Comparison of ENCODE assay signal across 28 cellular contexts in genomic region chr18:21820811-21821143, GRCh38.
"Had no signal": no experiment of that assay in that cellular context is flagged by ENCODE, and none has a peak within 500 bp of the region (broad histone marks: within the 10 kb centered on the region; RNA-seq: fewer than 3 reads in every experiment).

No MANE protein-coding gene starts in this region.

- H3K4me1 Mint-ChIP-seq: activated CD4-positive, alpha-beta T cell treated with anti-CD3 and anti-CD28 coated beads for 36 hours; activated CD4-positive, alpha-beta T cell treated with anti-CD3 and anti-CD28 coated beads, Interleukin-2, amount 10 ng/mL, durations not matched to agents 24 days and 14 days; activated naive CD4-positive, alpha-beta T cell treated with anti-CD3 and anti-CD28 coated beads, Interleukin-2, amount 50 U/mL, for 24 hours; activated naive CD8-positive, alpha-beta T cell treated with anti-CD3 and anti-CD28 coated beads for 36 hours; activated naive CD8-positive, alpha-beta T cell treated with anti-CD3 and anti-CD28 coated beads, Interleukin-2, amount 50 U/mL, for 24 hours had no signal

- ATAC-seq: activated CD4-positive, alpha-beta T cell treated with anti-CD3 and anti-CD28 coated beads for 36 hours; activated CD8-positive, alpha-beta memory T cell treated with anti-CD3 and anti-CD28 coated beads, Interleukin-2, amount 10 ng/mL, durations not matched to agents 7 days and 5 days; activated CD8-positive, alpha-beta T cell treated with anti-CD3 and anti-CD28 coated beads, Interleukin-2, amount 10 ng/mL, durations not matched to agents 7 days and 5 days; activated naive CD8-positive, alpha-beta T cell treated with anti-CD3 and anti-CD28 coated beads, Interleukin-2, amount 50 U/mL, for 24 hours; activated T-helper 17 cell treated with anti-CD3 and anti-CD28 coated beads, Interleukin-2, amount 50 U/mL, for 72 hours; body of pancreas had no signal

- H3K9me3 Mint-ChIP-seq: activated CD4-positive, alpha-beta memory T cell treated with anti-CD3 and anti-CD28 coated beads for 36 hours; activated CD4-positive, alpha-beta T cell treated with anti-CD3 and anti-CD28 coated beads, Interleukin-2, amount 10 ng/mL, durations not matched to agents 24 days and 14 days; activated naive CD4-positive, alpha-beta T cell treated with anti-CD3 and anti-CD28 coated beads for 36 hours; activated naive CD4-positive, alpha-beta T cell treated with anti-CD3 and anti-CD28 coated beads, Interleukin-2, amount 50 U/mL, for 24 hours; activated naive CD8-positive, alpha-beta T cell treated with anti-CD3 and anti-CD28 coated beads for 36 hours; activated naive CD8-positive, alpha-beta T cell treated with anti-CD3 and anti-CD28 coated beads, Interleukin-2, amount 50 U/mL, for 24 hours; activated T-cell treated with anti-CD3 and anti-CD28 coated beads, Interleukin-2, amount 50 U/mL, for 24 hours; activated T-helper 17 cell treated with anti-CD3 and anti-CD28 coated beads, Interleukin-2, amount 50 U/mL, for 72 hours had no signal

- FAIRE-seq: endothelial cell of umbilical vein had no signal

- H3K27me3 ChIP-seq: adrenal gland, body of pancreas, colonic mucosa, heart left ventricle had no signal

- H3K9me3 ChIP-seq: adrenal gland, body of pancreas, colonic mucosa, heart left ventricle had no signal

- H3K27ac Mint-ChIP-seq: activated CD4-positive, alpha-beta memory T cell treated with anti-CD3 and anti-CD28 coated beads for 36 hours; activated CD4-positive, alpha-beta T cell treated with anti-CD3 and anti-CD28 coated beads for 36 hours; activated CD4-positive, alpha-beta T cell treated with anti-CD3 and anti-CD28 coated beads, Interleukin-2, amount 10 ng/mL, durations not matched to agents 24 days and 14 days; activated CD8-positive, alpha-beta memory T cell treated with anti-CD3 and anti-CD28 coated beads, Interleukin-2, amount 10 ng/mL, durations not matched to agents 7 days and 5 days; activated CD8-positive, alpha-beta T cell treated with anti-CD3 and anti-CD28 coated beads, Interleukin-2, amount 10 ng/mL, durations not matched to agents 7 days and 5 days; activated naive CD4-positive, alpha-beta T cell treated with anti-CD3 and anti-CD28 coated beads for 36 hours; activated naive CD4-positive, alpha-beta T cell treated with anti-CD3 and anti-CD28 coated beads, Interleukin-2, amount 50 U/mL, for 24 hours; activated naive CD8-positive, alpha-beta T cell treated with anti-CD3 and anti-CD28 coated beads for 36 hours; activated naive CD8-positive, alpha-beta T cell treated with anti-CD3 and anti-CD28 coated beads, Interleukin-2, amount 50 U/mL, for 24 hours; activated T-cell treated with anti-CD3 and anti-CD28 coated beads, Interleukin-2, amount 50 U/mL, for 24 hours; activated T-helper 17 cell treated with anti-CD3 and anti-CD28 coated beads, Interleukin-2, amount 50 U/mL, for 72 hours had no signal

- H3K4me3 ChIP-seq: adrenal gland, body of pancreas, colonic mucosa, heart left ventricle had no signal

- H3K4me3 Mint-ChIP-seq: activated CD4-positive, alpha-beta memory T cell treated with anti-CD3 and anti-CD28 coated beads for 36 hours; activated CD4-positive, alpha-beta T cell treated with anti-CD3 and anti-CD28 coated beads for 36 hours; activated CD4-positive, alpha-beta T cell treated with anti-CD3 and anti-CD28 coated beads, Interleukin-2, amount 10 ng/mL, durations not matched to agents 24 days and 14 days; activated CD8-positive, alpha-beta memory T cell treated with anti-CD3 and anti-CD28 coated beads, Interleukin-2, amount 10 ng/mL, durations not matched to agents 7 days and 5 days; activated CD8-positive, alpha-beta T cell treated with anti-CD3 and anti-CD28 coated beads, Interleukin-2, amount 10 ng/mL, durations not matched to agents 7 days and 5 days; activated naive CD4-positive, alpha-beta T cell treated with anti-CD3 and anti-CD28 coated beads for 36 hours; activated naive CD4-positive, alpha-beta T cell treated with anti-CD3 and anti-CD28 coated beads, Interleukin-2, amount 50 U/mL, for 24 hours; activated naive CD8-positive, alpha-beta T cell treated with anti-CD3 and anti-CD28 coated beads for 36 hours; activated naive CD8-positive, alpha-beta T cell treated with anti-CD3 and anti-CD28 coated beads, Interleukin-2, amount 50 U/mL, for 24 hours; activated T-cell treated with anti-CD3 and anti-CD28 coated beads, Interleukin-2, amount 50 U/mL, for 24 hours; activated T-helper 17 cell treated with anti-CD3 and anti-CD28 coated beads, Interleukin-2, amount 50 U/mL, for 72 hours had no signal

- H3K4me1 ChIP-seq: colonic mucosa had no signal

- H3K27me3 Mint-ChIP-seq: activated CD4-positive, alpha-beta memory T cell treated with anti-CD3 and anti-CD28 coated beads for 36 hours; activated CD4-positive, alpha-beta T cell treated with anti-CD3 and anti-CD28 coated beads for 36 hours; activated CD4-positive, alpha-beta T cell treated with anti-CD3 and anti-CD28 coated beads, Interleukin-2, amount 10 ng/mL, durations not matched to agents 24 days and 14 days; activated CD8-positive, alpha-beta memory T cell treated with anti-CD3 and anti-CD28 coated beads, Interleukin-2, amount 10 ng/mL, durations not matched to agents 7 days and 5 days; activated naive CD4-positive, alpha-beta T cell treated with anti-CD3 and anti-CD28 coated beads, Interleukin-2, amount 50 U/mL, for 24 hours; activated naive CD8-positive, alpha-beta T cell treated with anti-CD3 and anti-CD28 coated beads for 36 hours; activated naive CD8-positive, alpha-beta T cell treated with anti-CD3 and anti-CD28 coated beads, Interleukin-2, amount 50 U/mL, for 24 hours; activated T-cell treated with anti-CD3 and anti-CD28 coated beads, Interleukin-2, amount 50 U/mL, for 24 hours; activated T-helper 17 cell treated with anti-CD3 and anti-CD28 coated beads, Interleukin-2, amount 50 U/mL, for 72 hours had no signal

- H3K27ac ChIP-seq: adrenal gland, body of pancreas, colonic mucosa, epithelial cell of prostate, heart left ventricle had no signal

- H3K36me3 ChIP-seq: colonic mucosa had no signal

- DNase-seq: activated CD4-positive, alpha-beta memory T cell treated with anti-CD3 and anti-CD28 coated beads for 36 hours; activated CD4-positive, alpha-beta T cell treated with anti-CD3 and anti-CD28 coated beads for 36 hours; activated CD4-positive, alpha-beta T cell treated with anti-CD3 and anti-CD28 coated beads, Interleukin-2, amount 10 ng/mL, durations not matched to agents 24 days and 14 days; activated CD4-positive, CD25-positive, alpha-beta regulatory T cell; activated CD4-positive, CD25-positive, alpha-beta regulatory T cell treated with anti-CD3 and anti-CD28 coated beads, Interleukin-2, amount 50 U/mL, for 72 hours; activated CD8-positive, alpha-beta memory T cell treated with anti-CD3 and anti-CD28 coated beads, Interleukin-2, amount 10 ng/mL, durations not matched to agents 7 days and 5 days; activated CD8-positive, alpha-beta memory T cell treated with anti-CD3 and anti-CD28 coated beads, Interleukin-2, amount 50 U/mL, for 4 hours; activated CD8-positive, alpha-beta T cell treated with anti-CD3 and anti-CD28 coated beads, Interleukin-2, amount 10 ng/mL, durations not matched to agents 7 days and 5 days; activated effector memory CD4-positive, alpha-beta T cell treated with Interleukin-2 at 50 U/mL for 16 hours; activated gamma-delta T cell treated with Interleukin-2 at 50 U/mL for 16 hours; activated naive CD4-positive, alpha-beta T cell treated with anti-CD3 and anti-CD28 coated beads for 36 hours; activated naive CD8-positive, alpha-beta T cell treated with anti-CD3 and anti-CD28 coated beads for 36 hours; activated naive CD8-positive, alpha-beta T cell treated with anti-CD3 and anti-CD28 coated beads, Interleukin-2, amount 50 U/mL, for 24 hours; activated T-cell treated with anti-CD3 and anti-CD28 coated beads, Interleukin-2, amount 50 U/mL, for 24 hours; adrenal gland; amygdala; aorta; body of pancreas; central memory CD4-positive, alpha-beta T cell; cerebellar nuclear complex; colonic mucosa; effector CD8-positive, alpha-beta T cell; glutamatergic neuron; heart left ventricle had no signal
